Comparison of ENCODE assay signal across 8 cellular contexts in the genomic region with DNA sequence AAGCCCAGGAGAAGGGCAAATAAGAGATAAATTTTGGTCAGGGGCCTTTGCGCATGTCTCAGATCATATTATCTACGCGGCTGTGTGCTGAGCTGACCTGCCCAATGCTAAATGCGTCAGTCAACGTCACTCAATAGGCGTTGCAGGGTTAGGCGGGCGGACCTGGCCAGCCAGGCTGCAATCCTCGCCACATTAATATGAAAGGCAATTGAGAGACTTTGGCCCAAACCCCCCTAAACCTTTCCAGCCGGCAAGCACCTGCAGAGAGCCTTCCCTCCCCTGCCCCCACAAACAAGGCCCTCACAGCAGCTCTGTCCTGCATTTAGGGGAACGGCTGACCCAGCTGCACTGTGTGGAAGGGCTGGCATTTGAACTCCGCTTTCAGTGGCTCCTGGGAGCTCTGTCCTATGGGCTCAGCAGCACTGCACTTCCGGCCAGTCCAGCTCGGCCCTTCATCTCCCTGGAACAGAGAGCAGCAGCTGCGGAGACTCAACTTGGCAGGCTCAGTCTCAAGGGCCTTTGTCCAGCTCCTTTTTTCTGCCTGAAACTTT.
DNase-seq lines count a peak whose midpoint lies in the region; ATAC-seq and TF ChIP-seq lines count a peak whose summit lies in the region.
"Had no signal": no experiment of that assay in that cellular context is flagged by ENCODE, and none has a peak within 500 bp of the region (broad histone marks: within the 10 kb centered on the region; RNA-seq: fewer than 3 reads in every experiment).

No MANE protein-coding gene starts in this region.

- DNase-seq in anterior cingulate cortex (lab: John Stamatoyannopoulos, UW) (peak in 51 of 58 donors; percentile 20 to 82 (median 60)), Right ventricle myocardium inferior (ENCODE audit: missing footprints) (peak; percentile 89), upper lobe of right lung (peak; percentile 80), NCI-H2227 treated with DMSO at 0.1 percent for 48 hours (lab: John Stamatoyannopoulos, UW) (no peak), HPDE6-E6E7 (ENCODE audit: extremely low spot score) (no peak)
- DNase-seq: activated effector memory CD4-positive, alpha-beta T cell treated with anti-CD3 and anti-CD28 coated beads, Interleukin-2, amount 50 U/mL, for 16 hours had no signal

- H3K27me3 ChIP-seq in muscle layer of colon (ENCODE audit: control insufficient read depth in 1 of 2, insufficient read depth in 2 of 2, low read length in 2 of 2) (no peaks in the 10 kb centered on the region), upper lobe of right lung (no peaks in the 10 kb centered on the region)

- intact Hi-C loops in Right ventricle myocardium inferior (cut with DNase I) (loop anchor here (10.0 kb wide), 1 partner anchor 379 kb away; no protein-coding TSS in a partner anchor), upper lobe of right lung (cut with DNase I) (no loop called here)

- peaks cover 48% of the 10 kb centered on the region for H3K4me1 ChIP-seq in muscle layer of colon (ENCODE audit: insufficient read depth, low read length)
- peaks cover 52% of the 10 kb centered on the region for H3K4me1 ChIP-seq in upper lobe of right lung

- TF ChIP-seq CTCF in upper lobe of right lung (IDR thresholded peaks at IDR 0.05), result no peak

- H3K36me3 ChIP-seq in muscle layer of colon (ENCODE audit: insufficient read depth, low read length), result peaks cover 24% of the 10 kb centered on the region
- H3K36me3 ChIP-seq in upper lobe of right lung, result no peaks in the 10 kb centered on the region

- H3K9ac ChIP-seq in muscle layer of colon (ENCODE audit: low read length), result peak overlapping the region; percentile 14

- ATAC-seq in Right ventricle myocardium inferior (peak; percentile 84), upper lobe of right lung (peak; percentile 55), GM19467 (IDR thresholded peaks at IDR 0.05; ENCODE audit: unreplicated experiment) (no peak)

- H3K4me3 ChIP-seq in muscle layer of colon (ENCODE audit: low read depth in 1 of 2, low read length in 2 of 2) (no peak overlapping the region), upper lobe of right lung (no peak overlapping the region)

- peak overlapping the region; percentile 50 for H3K27ac ChIP-seq in muscle layer of colon (ENCODE audit: low read depth, low read length)
- peak overlapping the region; percentile 80 for H3K27ac ChIP-seq in upper lobe of right lung

- H3K9me3 ChIP-seq in muscle layer of colon (ENCODE audit: low read length) (no peaks in the 10 kb centered on the region), upper lobe of right lung (no peaks in the 10 kb centered on the region)

Comparison
In these comparisons a context has a peak if more than half of its experiments do, and no peak if none do; other contexts are left out.
1. DNase-seq: peak in anterior cingulate cortex (51 of 58), Right ventricle myocardium inferior (single experiment) and upper lobe of right lung (single experiment); none in NCI-H2227 treated with DMSO at 0.1 percent for 48 hours (single experiment) and HPDE6-E6E7 (single experiment).